ENCODE assay signal across 9 cellular contexts in the genomic region with DNA sequence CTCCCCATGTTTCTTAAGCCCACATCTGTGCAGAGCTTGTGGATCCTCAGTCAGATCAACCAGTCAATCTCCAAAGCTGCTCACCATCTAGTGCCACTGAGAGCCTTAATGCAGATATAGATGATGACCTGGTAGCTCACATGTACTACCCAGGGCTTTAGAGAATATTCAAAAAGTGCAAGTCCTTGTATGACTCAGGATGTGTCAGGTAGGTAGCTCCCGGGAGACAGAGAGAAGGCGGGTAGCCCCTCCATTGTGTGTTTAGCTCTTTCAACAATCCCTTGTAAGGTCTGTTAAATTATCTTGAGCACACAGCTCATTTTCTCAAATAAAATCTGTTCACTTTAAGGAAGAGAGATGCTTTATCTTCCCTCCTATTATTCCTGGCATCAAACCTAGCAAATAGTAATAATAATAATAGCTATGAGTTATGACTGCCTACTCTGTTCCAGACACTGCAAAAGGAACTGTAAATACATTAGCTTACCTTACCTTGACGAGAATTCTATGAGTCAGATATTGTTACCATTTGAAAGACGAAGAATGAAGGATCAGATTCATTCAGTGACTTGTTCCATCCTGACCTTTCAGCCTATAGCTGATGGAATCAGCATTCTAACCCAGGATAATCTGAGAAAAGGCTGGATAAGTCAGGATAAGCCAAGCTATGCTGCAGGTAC. TPM values are rescaled to one million over a fixed set of nuclear protein-coding genes. Genes with fewer than 3 reads are reported as not detected.
DNase-seq lines count a peak whose midpoint lies in the region; ATAC-seq, FAIRE-seq and TF ChIP-seq lines count a peak whose summit lies in the region.
"Had no signal": no experiment of that assay in that cellular context is flagged by ENCODE, and none has a peak within 500 bp of the region (broad histone marks: within the 10 kb centered on the region; RNA-seq: fewer than 3 reads in every experiment).

No MANE protein-coding gene starts in this region.

- H3K4me2 ChIP-seq in keratinocyte (ENCODE audit: control insufficient read depth, extremely low read depth, insufficient read depth, low read depth, low read length) = peak overlapping the region; percentile 61

- dilution Hi-C loops in keratinocyte (cut with MboI; ENCODE audit: extremely low pct_ligation_motif_present, low sequenced_read_pairs) = no loop called here

- peak; percentile 47 for ATAC-seq in GM18520 (IDR thresholded peaks at IDR 0.05; ENCODE audit: unreplicated experiment)
- peak; percentile 45 for ATAC-seq in GM21515 (IDR thresholded peaks at IDR 0.05; ENCODE audit: unreplicated experiment)
- peak; percentile 69 for ATAC-seq in HG03460 (IDR thresholded peaks at IDR 0.05; ENCODE audit: unreplicated experiment)

- H4K20me1 ChIP-seq in keratinocyte (ENCODE audit: control insufficient read depth, extremely low read depth, insufficient read depth, low read length) = no peaks in the 10 kb centered on the region

- H3K9ac ChIP-seq in keratinocyte (ENCODE audit: control insufficient read depth, extremely low read depth, insufficient read depth, low read length) = no peak overlapping the region

- H3K36me3 ChIP-seq in keratinocyte (ENCODE audit: control insufficient read depth in 2 of 2, extremely low read depth in 1 of 2, insufficient read depth in 2 of 2, low read length in 2 of 2) (no peaks in the 10 kb centered on the region), vagina (no peaks in the 10 kb centered on the region)
- H3K36me3 ChIP-seq: ascending aorta had no signal

- FAIRE-seq in keratinocyte (lab: Jason Lieb, UNC) = peak; percentile 90

- H3K9me3 ChIP-seq in keratinocyte (ENCODE audit: control insufficient read depth, low read depth, low read length) (no peaks in the 10 kb centered on the region), vagina (no peaks in the 10 kb centered on the region)
- H3K9me3 ChIP-seq: ascending aorta had no signal

- no peaks in the 10 kb centered on the region for H3K9me1 ChIP-seq in keratinocyte (ENCODE audit: control insufficient read depth, extremely low read depth, insufficient read depth, low read length)

- H3K4me3 ChIP-seq in keratinocyte (ENCODE audit: control insufficient read depth in 2 of 3, extremely low read depth in 1 of 3, insufficient read depth in 2 of 3, low read depth in 1 of 3, low read length in 3 of 3) = no peak overlapping the region
- H3K4me3 ChIP-seq in vagina = no peak overlapping the region
- H3K4me3 ChIP-seq in coronary artery = no peak overlapping the region
- H3K4me3 ChIP-seq: ascending aorta had no signal

- intact Hi-C loops in vagina (cut with DNase I) = no loop called here

- H3K4me1 ChIP-seq in keratinocyte (ENCODE audit: control insufficient read depth, extremely low read depth, insufficient read depth, low read length) (peaks cover 16% of the 10 kb centered on the region), vagina (no peaks in the 10 kb centered on the region)
- H3K4me1 ChIP-seq: ascending aorta had no signal

- no peaks in the 10 kb centered on the region for H3K27me3 ChIP-seq in keratinocyte (ENCODE audit: control insufficient read depth, extremely low read depth, insufficient read depth, low read length)
- H3K27me3 ChIP-seq in vagina = no peaks in the 10 kb centered on the region
- H3K27me3 ChIP-seq: ascending aorta had no signal

- H3K79me2 ChIP-seq in keratinocyte (ENCODE audit: control insufficient read depth, insufficient read depth, low read length) = no peaks in the 10 kb centered on the region

- no peak for TF ChIP-seq POLR2A in vagina (IDR thresholded peaks at IDR 0.05)

- H2AFZ ChIP-seq in keratinocyte (ENCODE audit: control insufficient read depth, low read length) = peak overlapping the region; percentile 76

- H3K27ac ChIP-seq in keratinocyte (ENCODE audit: control insufficient read depth, insufficient read depth, low read length) (peak overlapping the region; percentile 37), vagina (no peak overlapping the region), coronary artery (no peak overlapping the region)
- H3K27ac ChIP-seq: ascending aorta had no signal

- no peak for TF ChIP-seq CTCF in keratinocyte (optimal IDR thresholded peaks at IDR 0.05 in 1 of 3, IDR thresholded peaks at IDR 0.05 in 1 of 3, conservative IDR thresholded peaks at IDR 0.05 in 1 of 3; ENCODE audit: extremely low read depth in 1 of 3, insufficient read depth in 2 of 3, low read length in 3 of 3)
- TF ChIP-seq CTCF in vagina (IDR thresholded peaks at IDR 0.05) = no peak
- TF ChIP-seq CTCF in coronary artery (IDR thresholded peaks at IDR 0.05) = no peak

- DNase-seq in keratinocyte (ENCODE audit: low read depth, low spot score) (peak; percentile 42), vagina (ENCODE audit: extremely low spot score in 2 of 2) (no peak), DMS153 treated with DMSO at 0.1 percent for 48 hours (lab: John Stamatoyannopoulos, UW; ENCODE audit: unreplicated experiment) (no peak), coronary artery (ENCODE audit: low spot score) (no peak)

RNA-seq across cellular contexts. Expression of a gene that starts 57.6 kb away (rescaled TPM):
- 310 to 574 TPM (median 324 TPM) in 3 replicates for polyA plus RNA-seq in keratinocyte
- polyA plus RNA-seq in keratinocyte (2011; ENCODE audit: low read depth) = 74.2 TPM
- 295 and 360 TPM in 2 replicates for polyA plus RNA-seq in keratinocyte (2011; cell fraction: cytosol; rRNA removed)
- polyA plus RNA-seq in keratinocyte (2011; cell fraction: nucleus; rRNA removed) = 465 and 473 TPM in 2 replicates
- 120 and 269 TPM in 2 replicates for polyA plus RNA-seq in keratinocyte (2012; ENCODE audit: low replicate concordance)
- 1,197 to 1,430 TPM (median 1,326 TPM) in 3 replicates for polyA minus RNA-seq in keratinocyte
- polyA minus RNA-seq in keratinocyte (2011; cell fraction: cytosol; rRNA and poly(A)+ RNA removed) = 872 TPM
- 589 and 1,049 TPM in 2 replicates for polyA minus RNA-seq in keratinocyte (2011; cell fraction: nucleus; rRNA and poly(A)+ RNA removed)
- total RNA-seq in vagina = 57.5 TPM
- total RNA-seq: RPMI7951 had no signal
